1 cellular context compared by ENCODE assay signal in the genomic region with DNA sequence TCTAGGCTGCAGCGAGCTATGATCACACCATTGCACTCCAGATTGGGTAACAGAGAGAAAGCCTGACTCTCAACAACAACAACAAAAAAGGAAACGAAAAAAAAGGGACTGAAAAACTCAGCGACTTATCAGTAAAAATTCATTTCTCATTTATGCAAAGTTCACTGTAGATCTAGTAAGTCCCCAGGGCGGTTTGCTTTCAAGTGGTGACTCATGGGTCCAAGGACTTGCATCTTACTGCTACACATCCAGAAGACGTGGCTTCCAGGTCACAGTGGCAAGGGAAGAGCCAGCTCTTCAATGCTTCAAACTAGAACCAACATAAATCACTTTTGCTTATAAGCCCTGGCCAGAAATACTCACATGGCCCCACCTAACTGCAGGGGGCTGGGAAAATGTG.
TF ChIP-seq lines count a peak whose summit lies in the region.

No MANE protein-coding gene starts in this region.

TF ChIP-seq in WTC11, 78 proteins besides CTCF, POLR2A, EP300 and RAD21:
- TF ChIP-seq RELA (CRISPR knock-in tag; IDR thresholded peaks at IDR 0.05; ENCODE audit: borderline replicate concordance) (no peak), HMGA2 (CRISPR knock-in tag; IDR thresholded peaks at IDR 0.05) (no peak), SMAD3 (CRISPR knock-in tag; IDR thresholded peaks at IDR 0.05; ENCODE audit: borderline replicate concordance) (no peak), OVOL2 (CRISPR knock-in tag; IDR thresholded peaks at IDR 0.05; ENCODE audit: borderline replicate concordance) (no peak), ZNF232 (CRISPR knock-in tag; IDR thresholded peaks at IDR 0.05) (no peak), CBFB (CRISPR knock-in tag; IDR thresholded peaks at IDR 0.05; ENCODE audit: low read depth) (no peak), MXD4 (CRISPR knock-in tag; IDR thresholded peaks at IDR 0.05; ENCODE audit: borderline replicate concordance) (no peak), ZNF416 (CRISPR knock-in tag; IDR thresholded peaks at IDR 0.05) (no peak), FOXJ3 (CRISPR knock-in tag; IDR thresholded peaks at IDR 0.05; ENCODE audit: borderline replicate concordance) (no peak), KAT7 (CRISPR knock-in tag; IDR thresholded peaks at IDR 0.05; ENCODE audit: borderline replicate concordance) (no peak), JUN (CRISPR knock-in tag; IDR thresholded peaks at IDR 0.05) (no peak)
- TF ChIP-seq, protein P1, sequence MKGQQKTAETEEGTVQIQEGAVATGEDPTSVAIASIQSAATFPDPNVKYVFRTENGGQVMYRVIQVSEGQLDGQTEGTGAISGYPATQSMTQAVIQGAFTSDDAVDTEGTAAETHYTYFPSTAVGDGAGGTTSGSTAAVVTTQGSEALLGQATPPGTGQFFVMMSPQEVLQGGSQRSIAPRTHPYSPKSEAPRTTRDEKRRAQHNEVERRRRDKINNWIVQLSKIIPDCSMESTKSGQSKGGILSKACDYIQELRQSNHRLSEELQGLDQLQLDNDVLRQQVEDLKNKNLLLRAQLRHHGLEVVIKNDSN (CRISPR knock-in tag; IDR thresholded peaks at IDR 0.05): no peak
- TF ChIP-seq, protein P2, sequence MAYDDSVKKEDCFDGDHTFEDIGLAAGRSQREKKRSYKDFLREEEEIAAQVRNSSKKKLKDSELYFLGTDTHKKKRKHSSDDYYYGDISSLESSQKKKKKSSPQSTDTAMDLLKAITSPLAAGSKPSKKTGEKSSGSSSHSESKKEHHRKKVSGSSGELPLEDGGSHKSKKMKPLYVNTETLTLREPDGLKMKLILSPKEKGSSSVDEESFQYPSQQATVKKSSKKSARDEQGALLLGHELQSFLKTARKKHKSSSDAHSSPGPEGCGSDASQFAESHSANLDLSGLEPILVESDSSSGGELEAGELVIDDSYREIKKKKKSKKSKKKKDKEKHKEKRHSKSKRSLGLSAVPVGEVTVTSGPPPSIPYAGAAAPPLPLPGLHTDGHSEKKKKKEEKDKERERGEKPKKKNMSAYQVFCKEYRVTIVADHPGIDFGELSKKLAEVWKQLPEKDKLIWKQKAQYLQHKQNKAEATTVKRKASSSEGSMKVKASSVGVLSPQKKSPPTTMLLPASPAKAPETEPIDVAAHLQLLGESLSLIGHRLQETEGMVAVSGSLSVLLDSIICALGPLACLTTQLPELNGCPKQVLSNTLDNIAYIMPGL (CRISPR knock-in tag; IDR thresholded peaks at IDR 0.05): no peak
- TF ChIP-seq, protein P3, sequence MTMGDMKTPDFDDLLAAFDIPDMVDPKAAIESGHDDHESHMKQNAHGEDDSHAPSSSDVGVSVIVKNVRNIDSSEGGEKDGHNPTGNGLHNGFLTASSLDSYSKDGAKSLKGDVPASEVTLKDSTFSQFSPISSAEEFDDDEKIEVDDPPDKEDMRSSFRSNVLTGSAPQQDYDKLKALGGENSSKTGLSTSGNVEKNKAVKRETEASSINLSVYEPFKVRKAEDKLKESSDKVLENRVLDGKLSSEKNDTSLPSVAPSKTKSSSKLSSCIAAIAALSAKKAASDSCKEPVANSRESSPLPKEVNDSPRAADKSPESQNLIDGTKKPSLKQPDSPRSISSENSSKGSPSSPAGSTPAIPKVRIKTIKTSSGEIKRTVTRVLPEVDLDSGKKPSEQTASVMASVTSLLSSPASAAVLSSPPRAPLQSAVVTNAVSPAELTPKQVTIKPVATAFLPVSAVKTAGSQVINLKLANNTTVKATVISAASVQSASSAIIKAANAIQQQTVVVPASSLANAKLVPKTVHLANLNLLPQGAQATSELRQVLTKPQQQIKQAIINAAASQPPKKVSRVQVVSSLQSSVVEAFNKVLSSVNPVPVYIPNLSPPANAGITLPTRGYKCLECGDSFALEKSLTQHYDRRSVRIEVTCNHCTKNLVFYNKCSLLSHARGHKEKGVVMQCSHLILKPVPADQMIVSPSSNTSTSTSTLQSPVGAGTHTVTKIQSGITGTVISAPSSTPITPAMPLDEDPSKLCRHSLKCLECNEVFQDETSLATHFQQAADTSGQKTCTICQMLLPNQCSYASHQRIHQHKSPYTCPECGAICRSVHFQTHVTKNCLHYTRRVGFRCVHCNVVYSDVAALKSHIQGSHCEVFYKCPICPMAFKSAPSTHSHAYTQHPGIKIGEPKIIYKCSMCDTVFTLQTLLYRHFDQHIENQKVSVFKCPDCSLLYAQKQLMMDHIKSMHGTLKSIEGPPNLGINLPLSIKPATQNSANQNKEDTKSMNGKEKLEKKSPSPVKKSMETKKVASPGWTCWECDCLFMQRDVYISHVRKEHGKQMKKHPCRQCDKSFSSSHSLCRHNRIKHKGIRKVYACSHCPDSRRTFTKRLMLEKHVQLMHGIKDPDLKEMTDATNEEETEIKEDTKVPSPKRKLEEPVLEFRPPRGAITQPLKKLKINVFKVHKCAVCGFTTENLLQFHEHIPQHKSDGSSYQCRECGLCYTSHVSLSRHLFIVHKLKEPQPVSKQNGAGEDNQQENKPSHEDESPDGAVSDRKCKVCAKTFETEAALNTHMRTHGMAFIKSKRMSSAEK (CRISPR knock-in tag; IDR thresholded peaks at IDR 0.05; ENCODE audit: borderline replicate concordance): no peak
- TF ChIP-seq, protein P4, sequence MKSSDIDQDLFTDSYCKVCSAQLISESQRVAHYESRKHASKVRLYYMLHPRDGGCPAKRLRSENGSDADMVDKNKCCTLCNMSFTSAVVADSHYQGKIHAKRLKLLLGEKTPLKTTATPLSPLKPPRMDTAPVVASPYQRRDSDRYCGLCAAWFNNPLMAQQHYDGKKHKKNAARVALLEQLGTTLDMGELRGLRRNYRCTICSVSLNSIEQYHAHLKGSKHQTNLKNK (CRISPR knock-in tag; IDR thresholded peaks at IDR 0.05): no peak
- TF ChIP-seq, protein P5, sequence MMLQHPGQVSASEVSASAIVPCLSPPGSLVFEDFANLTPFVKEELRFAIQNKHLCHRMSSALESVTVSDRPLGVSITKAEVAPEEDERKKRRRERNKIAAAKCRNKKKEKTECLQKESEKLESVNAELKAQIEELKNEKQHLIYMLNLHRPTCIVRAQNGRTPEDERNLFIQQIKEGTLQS (CRISPR knock-in tag; conservative IDR thresholded peaks at IDR 0.05): no peak
